ENCODE assay signal across 16 cellular contexts in genomic region chr6:156126535-156126934, GRCh38.
DNase-seq lines count a peak whose midpoint lies in the region; ATAC-seq and TF ChIP-seq lines count a peak whose summit lies in the region.
"Had no signal": no experiment of that assay in that cellular context is flagged by ENCODE, and none has a peak within 500 bp of the region (broad histone marks: within the 10 kb centered on the region; RNA-seq: fewer than 3 reads in every experiment).

No MANE protein-coding gene starts in this region.

- DNase-seq in GM23338 (ENCODE audit: low spot score) = no peak
- DNase-seq in WTC11 (ENCODE audit: low spot score) = no peak
- DNase-seq in inferior parietal cortex (ENCODE audit: extremely low spot score) = peak; percentile 17
- DNase-seq in tibial artery = no peak
- DNase-seq in HT-29 (ENCODE audit: low spot score) = no peak
- DNase-seq in H7 = no peak
- DNase-seq: C1 segment of cervical spinal cord; CD8-positive, alpha-beta T cell; DMS153; GF-D8; Karpas-422; NCI-H1694; NCI-H2081 treated with DMSO at 0.1 percent for 48 hours; NCI-H524; SJCRH30 had no signal

- CTCF ChIA-PET in WTC11 (lab: Charles Lee) = no interaction called here

- intact Hi-C loops in tibial artery (cut with DNase I; ENCODE audit: low total_unique reads) = no loop called here

- H3K4me3 Mint-ChIP-seq in GM23338 = no peak overlapping the region
- H3K4me3 Mint-ChIP-seq in WTC11 = no peak overlapping the region
- H3K4me3 Mint-ChIP-seq: CD8-positive, alpha-beta T cell had no signal

- H3F3A ChIP-seq in GM23338 (replicated peaks; ENCODE audit: low read depth) = no peaks in the 10 kb centered on the region

- H3K9me3 Mint-ChIP-seq in GM23338 = no peaks in the 10 kb centered on the region; the same call in 2 of the 3 replicates
- peaks cover 12% of the 10 kb centered on the region; the same call in 1 of the 2 replicates for H3K9me3 Mint-ChIP-seq in WTC11
- H3K9me3 Mint-ChIP-seq: CD8-positive, alpha-beta T cell had no signal

- no peak overlapping the region for H2AFZ ChIP-seq in GM23338

- TF ChIP-seq CTCF in GM23338 (conservative IDR thresholded peaks at IDR 0.05; ENCODE audit: low read depth in 2 of 2) (no peak), WTC11 (IDR thresholded peaks at IDR 0.05) (no peak), tibial artery (IDR thresholded peaks at IDR 0.05) (no peak)

- no peaks in the 10 kb centered on the region for H3K79me2 ChIP-seq in GM23338 (replicated peaks; ENCODE audit: insufficient read depth)

- ATAC-seq in GM23338 (peak; percentile 50; the same call in 2 of the 3 replicates), WTC11 (0 out of 2 replicates have a peak, but pooled peaks have one; percentile 39), HG03378 (IDR thresholded peaks at IDR 0.05; ENCODE audit: unreplicated experiment) (no peak)
- ATAC-seq: CD8-positive, alpha-beta T cell had no signal

- H3K4me1 Mint-ChIP-seq in GM23338 = peaks cover 13% of the 10 kb centered on the region
- peaks cover 16% of the 10 kb centered on the region for H3K4me1 Mint-ChIP-seq in WTC11

- H3K4me1 ChIP-seq in GM23338 (ENCODE audit: insufficient read depth) = no peaks in the 10 kb centered on the region
- peaks cover 0 to 16% (median 3%) of the 10 kb centered on the region in 4 donors for H3K4me1 ChIP-seq in tibial artery
- H3K4me1 ChIP-seq: SJCRH30 had no signal

- H3K27ac Mint-ChIP-seq in GM23338 = no peak overlapping the region
- no peak overlapping the region for H3K27ac Mint-ChIP-seq in WTC11
- H3K27ac Mint-ChIP-seq: CD8-positive, alpha-beta T cell had no signal

- H3K4me2 ChIP-seq in GM23338 = no peak overlapping the region

- no peaks in the 10 kb centered on the region for H4K20me1 ChIP-seq in GM23338 (replicated peaks; ENCODE audit: insufficient read depth)

- H3K27ac ChIP-seq in GM23338 (ENCODE audit: low read depth) (no peak overlapping the region), tibial artery (peak overlapping the region; percentile 9 to 40)
- H3K27ac ChIP-seq: SJCRH30 had no signal

- H3K4me3 ChIP-seq in GM23338 = no peak overlapping the region
- no peak overlapping the region for H3K4me3 ChIP-seq in tibial artery
- H3K4me3 ChIP-seq in H7 (ENCODE audit: insufficient read depth, low read depth, low read length) = no peak overlapping the region
- H3K4me3 ChIP-seq: SJCRH30 had no signal

- no peaks in the 10 kb centered on the region for H3K9me3 ChIP-seq in tibial artery
- H3K9me3 ChIP-seq: SJCRH30 had no signal

- no peaks in the 10 kb centered on the region for H3K36me3 ChIP-seq in GM23338 (ENCODE audit: insufficient read depth)
- H3K36me3 ChIP-seq in tibial artery = no peaks in the 10 kb centered on the region
- no peaks in the 10 kb centered on the region for H3K36me3 ChIP-seq in H7 (replicated peaks; ENCODE audit: control insufficient read depth, insufficient read depth, low read length)
- H3K36me3 ChIP-seq: SJCRH30 had no signal

- POLR2A ChIA-PET in WTC11 (lab: Charles Lee) = no interaction called here

- no peaks in the 10 kb centered on the region for H3K36me3 Mint-ChIP-seq in GM23338 (ENCODE audit: low read depth)
- H3K36me3 Mint-ChIP-seq in WTC11 = no peaks in the 10 kb centered on the region
- H3K36me3 Mint-ChIP-seq: CD8-positive, alpha-beta T cell had no signal

- H3K27me3 ChIP-seq in GM23338 (ENCODE audit: insufficient read depth) = no peaks in the 10 kb centered on the region
- no peaks in the 10 kb centered on the region for H3K27me3 ChIP-seq in tibial artery
- H3K27me3 ChIP-seq in H7 (ENCODE audit: control insufficient read depth, insufficient read depth, low read length) = no peaks in the 10 kb centered on the region
- H3K27me3 ChIP-seq: SJCRH30 had no signal

- H3K27me3 Mint-ChIP-seq in GM23338 (ENCODE audit: insufficient read depth, low read depth, poor library complexity) = peaks cover 2% of the 10 kb centered on the region
- H3K27me3 Mint-ChIP-seq in WTC11 (ENCODE audit: low read depth) = no peaks in the 10 kb centered on the region

- H3K9me2 ChIP-seq in GM23338 (ENCODE audit: insufficient read depth) = 0 out of 2 replicates have a peak, but pooled peaks cover 5% of the 10 kb centered on the region

TF ChIP-seq in GM23338, 12 proteins besides CTCF, POLR2A, EP300 and RAD21:
- TF ChIP-seq ZNF331 (CRISPR knock-in tag; IDR thresholded peaks at IDR 0.05; ENCODE audit: low read depth) (no peak), EZH2phosphoT487 (IDR thresholded peaks at IDR 0.05; ENCODE audit: unreplicated experiment) (no peak), CREB1 (CRISPR knock-in tag; IDR thresholded peaks at IDR 0.05; ENCODE audit: low read depth) (no peak)

TF ChIP-seq in WTC11, 78 proteins besides CTCF, POLR2A, EP300 and RAD21:
- TF ChIP-seq MYBL2 (CRISPR knock-in tag; IDR thresholded peaks at IDR 0.05) (no peak), PRRX2 (CRISPR knock-in tag; IDR thresholded peaks at IDR 0.05) (no peak), ZNF138 (CRISPR knock-in tag; conservative IDR thresholded peaks at IDR 0.05) (no peak), MLX (CRISPR knock-in tag; IDR thresholded peaks at IDR 0.05) (no peak), NFYB (CRISPR knock-in tag; conservative IDR thresholded peaks at IDR 0.05; ENCODE audit: low read depth) (no peak), TP53 (CRISPR knock-in tag; IDR thresholded peaks at IDR 0.05) (no peak), NFE2L1 (CRISPR knock-in tag; IDR thresholded peaks at IDR 0.05) (no peak), USF1 (CRISPR knock-in tag; IDR thresholded peaks at IDR 0.05) (no peak), E2F5 (CRISPR knock-in tag; IDR thresholded peaks at IDR 0.05) (no peak), ERG (CRISPR knock-in tag; IDR thresholded peaks at IDR 0.05) (no peak), STAT6 (CRISPR knock-in tag; conservative IDR thresholded peaks at IDR 0.05; ENCODE audit: low read depth) (no peak), KAT7 (CRISPR knock-in tag; IDR thresholded peaks at IDR 0.05; ENCODE audit: borderline replicate concordance) (no peak)
TF ChIP-seq in WTC11: peak in this region for 0.
